Comparison of ENCODE assay signal across 8 cellular contexts in genomic region chr4:47542640-47543039, GRCh38. TPM values are rescaled to one million over a fixed set of nuclear protein-coding genes. Genes with fewer than 3 reads are reported as not detected.
DNase-seq lines count a peak whose midpoint lies in the region; ATAC-seq, FAIRE-seq and TF ChIP-seq lines count a peak whose summit lies in the region.
"Not testable (repeated sequence)": the region's sequence is repeated elsewhere in the genome, so short reads cannot be mapped to it uniquely, and the experiment has no call there.

No MANE protein-coding gene starts in this region.

- not testable (repeated sequence) for TF ChIP-seq POLR2A in IMR-90 (IDR thresholded peaks at IDR 0.05; ENCODE audit: low read depth, low read length)

- H2AK5ac ChIP-seq in IMR-90 (ENCODE audit: low read depth, low read length) = not testable (repeated sequence)

- ATAC-seq in IMR-90 (ENCODE audit: low read depth) (peak; percentile 44; the same call in 1 of the 2 replicates), esophagus mucosa (peak; percentile 80)

- not testable (repeated sequence) for H4K20me1 ChIP-seq in GM23248 (ENCODE audit: insufficient read depth); IMR-90 (ENCODE audit: insufficient read depth, low read length); astrocyte (ENCODE audit: insufficient read depth, low read length)

- H2BK15ac ChIP-seq in IMR-90 (ENCODE audit: low read depth, low read length) = not testable (repeated sequence)

- not testable (repeated sequence) for H3K4me2 ChIP-seq in GM23248 (ENCODE audit: unreplicated experiment); IMR-90 (ENCODE audit: low read depth, low read length)
- peak overlapping the region; percentile 13 for H3K4me2 ChIP-seq in astrocyte (ENCODE audit: low read length)

- in situ Hi-C loops in GM23248 (cut with MboI); IMR-90 (cut with MboI; ENCODE audit: low sequenced_read_pairs): not testable (repeated sequence)

- not testable (repeated sequence) for H3K23ac ChIP-seq in IMR-90 (ENCODE audit: low read depth, low read length)

- TF ChIP-seq RAD21 in IMR-90 (IDR thresholded peaks at IDR 0.05; ENCODE audit: low read length) = not testable (repeated sequence)

- H2AFZ ChIP-seq in GM23248; IMR-90 (replicated peaks; ENCODE audit: low read length, poor library complexity); astrocyte (ENCODE audit: low read depth, low read length): not testable (repeated sequence)

- not testable (repeated sequence) for FAIRE-seq in RCC 7860 (lab: Jason Lieb, UNC); astrocyte (lab: Jason Lieb, UNC); bronchial epithelial cell (lab: Jason Lieb, UNC)
- peak; percentile 41 for FAIRE-seq in islet of Langerhans (lab: Jason Lieb, UNC)

- H3K36me3 ChIP-seq in GM23248 (ENCODE audit: low read depth) (peaks cover 32% of the 10 kb centered on the region), astrocyte (ENCODE audit: insufficient read depth, low read length) (peaks cover 20% of the 10 kb centered on the region)
- not testable (repeated sequence) for H3K36me3 ChIP-seq in IMR-90 (ENCODE audit: control insufficient read depth, insufficient read depth, low read length); bronchial epithelial cell (ENCODE audit: control insufficient read depth, insufficient read depth, low read length)

- peaks cover 29% of the 10 kb centered on the region for H3K36me3 Mint-ChIP-seq in astrocyte (ENCODE audit: low read depth, unreplicated experiment)

- H3K4ac ChIP-seq in IMR-90 (ENCODE audit: low read depth, low read length) = not testable (repeated sequence)

- H3K27me3 ChIP-seq in GM23248 (replicated peaks; ENCODE audit: insufficient read depth); IMR-90 (ENCODE audit: control insufficient read depth, insufficient read depth, low read length); astrocyte (ENCODE audit: insufficient read depth, low read length); bronchial epithelial cell (ENCODE audit: control insufficient read depth, insufficient read depth, low read length): not testable (repeated sequence)

- H2BK20ac ChIP-seq in IMR-90 (ENCODE audit: low read depth, low read length) = not testable (repeated sequence)

- dilution Hi-C loops in IMR-90 (cut with HindIII; ENCODE audit: low sequenced_read_pairs, unreplicated experiment) = not testable (repeated sequence)

- 0 out of 2 replicates have a peak overlapping the region, but pooled peaks have one; percentile 20 for H3K27ac ChIP-seq in GM23248
- H3K27ac ChIP-seq in IMR-90 (ENCODE audit: insufficient read depth, low read length); astrocyte (ENCODE audit: low read depth, low read length): not testable (repeated sequence)

- peaks cover 13 to 17% of the 10 kb centered on the region in 2 experiments for H3K79me1 ChIP-seq in IMR-90 (ENCODE audit: low read depth in 1 of 2, low read length in 2 of 2)

- BruUV-seq in IMR-90 (replicated peaks; lab: Mats Ljungman, UMichigan) = not testable (repeated sequence)

- H3K56ac ChIP-seq in IMR-90 (ENCODE audit: extremely low read depth, insufficient read depth, low read length) = not testable (repeated sequence)

- H2BK120ac ChIP-seq in IMR-90 (ENCODE audit: low read depth, low read length) = not testable (repeated sequence)

- not testable (repeated sequence) for H3K79me2 ChIP-seq in GM23248 (ENCODE audit: insufficient read depth); astrocyte (ENCODE audit: insufficient read depth, low read length)

- POLR2A ChIA-PET in IMR-90 (lab: Charles Lee; ENCODE audit: unreplicated experiment) = not testable (repeated sequence)

- H3F3A ChIP-seq in GM23248 (ENCODE audit: insufficient read depth) = not testable (repeated sequence)

- H4K91ac ChIP-seq in IMR-90 (ENCODE audit: insufficient read depth, low read depth, low read length) = not testable (repeated sequence)

- DNase-seq in A172 (ENCODE audit: low spot score) = peak; percentile 16
- peak; percentile 54 for DNase-seq in GM23248
- peak; percentile 48 for DNase-seq in IMR-90
- peak; percentile 27 for DNase-seq in RCC 7860 (ENCODE audit: low spot score)
- DNase-seq in astrocyte (ENCODE audit: low read depth) = not testable (repeated sequence)
- DNase-seq in bronchial epithelial cell (ENCODE audit: low read depth) = peak; percentile 85

- H3K27ac Mint-ChIP-seq in astrocyte (ENCODE audit: unreplicated experiment) = not testable (repeated sequence)

- peak overlapping the region; percentile 66 for H2BK5ac ChIP-seq in IMR-90 (ENCODE audit: low read depth, low read length, poor library complexity, severe bottlenecking)

- H3K14ac ChIP-seq in IMR-90 (replicated peaks; ENCODE audit: low read depth, low read length) = not testable (repeated sequence)

- H2AK9ac ChIP-seq in IMR-90 (replicated peaks; ENCODE audit: low read depth, low read length, poor library complexity) = not testable (repeated sequence)

- H3K4me1 ChIP-seq in GM23248 (ENCODE audit: insufficient read depth) = peaks cover 26% of the 10 kb centered on the region
- not testable (repeated sequence) for H3K4me1 ChIP-seq in IMR-90 (ENCODE audit: control insufficient read depth, insufficient read depth, low read length); astrocyte (ENCODE audit: insufficient read depth, low read length)

- WGBS in GM23248 (ENCODE audit: low coverage in 1 of 2, low lambda C conversion rate in 2 of 2, missing lambda C conversion rate in 2 of 2), 2 experiments = 68% methylated on average over 5 of the region's 5 CpGs
- no CpG with 5 or more reads among the region's 5 CpGs for WGBS in IMR-90 (ENCODE audit: extremely low coverage in 2 of 2, insufficient read length in 1 of 2), 2 experiments

- not testable (repeated sequence) for H3K18ac ChIP-seq in IMR-90 (ENCODE audit: low read depth, low read length)

- H3K4me3 Mint-ChIP-seq in astrocyte (ENCODE audit: unreplicated experiment) = not testable (repeated sequence)

- not testable (repeated sequence) for H4K5ac ChIP-seq in IMR-90 (ENCODE audit: low read depth, low read length)

- H4K8ac ChIP-seq in IMR-90 (ENCODE audit: low read depth in 2 of 2, low read length in 2 of 2) = not testable (repeated sequence)

- not testable (repeated sequence) for H3K9me1 ChIP-seq in IMR-90 (ENCODE audit: insufficient read depth, low read length)

- CTCF ChIA-PET in IMR-90 (lab: Yijun Ruan, JAX) = not testable (repeated sequence)

- H3K4me1 Mint-ChIP-seq in astrocyte (ENCODE audit: low read depth, unreplicated experiment) = peaks cover 18% of the 10 kb centered on the region

- not testable (repeated sequence) for H3K9me3 ChIP-seq in GM23248 (ENCODE audit: low read depth); IMR-90 (ENCODE audit: control insufficient read depth, insufficient read depth, low read length); astrocyte (ENCODE audit: insufficient read depth, low read depth, low read length)

- H3K9me3 Mint-ChIP-seq in astrocyte (ENCODE audit: unreplicated experiment) = not testable (repeated sequence)

- not testable (repeated sequence) for H3K4me3 ChIP-seq in GM23248; IMR-90 (ENCODE audit: insufficient read depth, low read depth, low read length); astrocyte (ENCODE audit: insufficient read depth, low read depth, low read length); bronchial epithelial cell (ENCODE audit: low read depth, low read length)

- H3K9ac ChIP-seq in GM23248; IMR-90 (ENCODE audit: low read depth, low read length); astrocyte (ENCODE audit: low read length): not testable (repeated sequence)

- TF ChIP-seq CTCF in IMR-90 (conservative IDR thresholded peaks at IDR 0.05; ENCODE audit: low read depth, low read length); astrocyte (IDR thresholded peaks at IDR 0.05; ENCODE audit: insufficient read depth, low read depth, low read length); bronchial epithelial cell (IDR thresholded peaks at IDR 0.05; ENCODE audit: insufficient read depth, low read length, severe bottlenecking): not testable (repeated sequence)

- not testable (repeated sequence) for H3K27me3 Mint-ChIP-seq in astrocyte (ENCODE audit: low read depth, unreplicated experiment)

- H3K9me2 ChIP-seq in GM23248 (ENCODE audit: insufficient read depth) = not testable (repeated sequence)

- intact Hi-C loops in IMR-90 (cut with micrococcal nuclease) = not testable (repeated sequence)

TF ChIP-seq in IMR-90, 13 proteins besides CTCF, POLR2A, EP300 and RAD21:
- TF ChIP-seq CEBPB (IDR thresholded peaks at IDR 0.05; ENCODE audit: low read depth, low read length) = peak; percentile 29; the same call in 1 of the 2 replicates

RNA-seq across cellular contexts. Expression of gene ATP10D, which starts 57.6 kb away (rescaled TPM):
- 11.9 and 23.3 TPM in 2 replicates for total RNA-seq in A172 (2014; rRNA removed; shearing (Covaris generic))
- total RNA-seq in GM23248 (2014; rRNA removed; shearing (Covaris generic)) = 41.9 and 45.4 TPM in 2 replicates
- polyA plus RNA-seq in GM23248 (2016; fragmentation: Nextera tagmentation; extraction: Ambion mirVana) (30.7 and 34.9 TPM in 2 replicates), IMR-90 (2012; rRNA removed) (26.1 and 28.9 TPM in 2 replicates)
- total RNA-seq in IMR-90 (2012; rRNA removed) (90.3 and 135 TPM in 2 replicates), astrocyte (69.6 and 75.8 TPM in 2 replicates), bronchial epithelial cell (20.0 and 25.5 TPM in 2 replicates), esophagus mucosa (50.2 TPM)
- polyA plus RNA-seq in IMR-90 (2012; cell fraction: cytosol; rRNA removed) = 15.2 and 42.0 TPM in 2 replicates
- polyA plus RNA-seq in IMR-90 (2012; cell fraction: nucleus; rRNA removed; ENCODE audit: low replicate concordance) = 19.7 and 67.8 TPM in 2 replicates
